In genomic region chr9:128703616-128704355, GRCh38 we compare ENCODE assay signal across 7 cellular contexts. TPM values are rescaled to one million over a fixed set of nuclear protein-coding genes. Genes with fewer than 3 reads are reported as not detected.
DNase-seq lines count a peak whose midpoint lies in the region; ATAC-seq lines count a peak whose summit lies in the region.
"Had no signal": no experiment of that assay in that cellular context is flagged by ENCODE, and none has a peak within 500 bp of the region (broad histone marks: within the 10 kb centered on the region; RNA-seq: fewer than 3 reads in every experiment).

No MANE protein-coding gene starts in this region.

- H3K9me3 Mint-ChIP-seq in stimulated activated naive CD8-positive, alpha-beta T cell treated with anti-CD3 and anti-CD28 coated beads, Interleukin-15, Interleukin-2, amounts not matched to agents 100 ng/mL and 50 ng/mL, for 24 hours, result no peaks in the 10 kb centered on the region

- H3K36me3 ChIP-seq in iPS-20b (ENCODE audit: insufficient read depth, low read depth, low read length) (no peaks in the 10 kb centered on the region; the same call in 1 of the 2 replicates), aorta (ENCODE audit: control insufficient read depth in 1 of 2, insufficient read depth in 2 of 2, low read length in 1 of 2) (no peaks in the 10 kb centered on the region)

- H3K4me3 Mint-ChIP-seq in stimulated activated naive CD8-positive, alpha-beta T cell treated with anti-CD3 and anti-CD28 coated beads, Interleukin-15, Interleukin-2, amounts not matched to agents 100 ng/mL and 50 ng/mL, for 24 hours, result peak overlapping the region; percentile 82

- H3K9ac ChIP-seq in iPS-20b (ENCODE audit: low read depth, low read length), result peak overlapping the region; percentile 68; the same call in 1 of the 2 replicates

- H3K4me1 ChIP-seq in iPS-20b (ENCODE audit: insufficient read depth, low read length) (no peaks in the 10 kb centered on the region), aorta (ENCODE audit: control insufficient read depth in 1 of 2, insufficient read depth in 2 of 2, low read length in 2 of 2) (no peaks in the 10 kb centered on the region)

- 77 to 84% methylated on average over 29 to 31 of the region's 31 CpGs for WGBS in aorta, 2 donors

- peak overlapping the region; percentile 31 for H3K27ac Mint-ChIP-seq in stimulated activated naive CD8-positive, alpha-beta T cell treated with anti-CD3 and anti-CD28 coated beads, Interleukin-15, Interleukin-2, amounts not matched to agents 100 ng/mL and 50 ng/mL, for 24 hours

- no peaks in the 10 kb centered on the region for H3K36me3 Mint-ChIP-seq in stimulated activated naive CD8-positive, alpha-beta T cell treated with anti-CD3 and anti-CD28 coated beads, Interleukin-15, Interleukin-2, amounts not matched to agents 100 ng/mL and 50 ng/mL, for 24 hours (ENCODE audit: low read depth)

- H3K27me3 ChIP-seq in iPS-20b (ENCODE audit: insufficient read depth, low read length) (peaks cover 5% of the 10 kb centered on the region; the same call in 1 of the 2 replicates), aorta (ENCODE audit: control insufficient read depth in 1 of 2, insufficient read depth in 2 of 2, low read length in 1 of 2) (no peaks in the 10 kb centered on the region)

- H3K27ac ChIP-seq in iPS-20b (ENCODE audit: low read length) (no peak overlapping the region), aorta (ENCODE audit: low read depth in 1 of 2, low read length in 2 of 2) (no peak overlapping the region)

- DNase-seq in stimulated activated naive CD8-positive, alpha-beta T cell treated with anti-CD3 and anti-CD28 coated beads, Interleukin-15, Interleukin-2, amounts not matched to agents 100 U/mL and 50 U/mL, for 24 hours, result no peak
- DNase-seq in aorta (peak in 1 of 2 donors; percentile 80), GM03348 (ENCODE audit: low spot score) (no peak)
- DNase-seq: NCI-H510A had no signal

- intact Hi-C loops in aorta (cut with DNase I), result no loop called here

- peaks cover 13% of the 10 kb centered on the region for H3K4me1 Mint-ChIP-seq in stimulated activated naive CD8-positive, alpha-beta T cell treated with anti-CD3 and anti-CD28 coated beads, Interleukin-15, Interleukin-2, amounts not matched to agents 100 ng/mL and 50 ng/mL, for 24 hours (ENCODE audit: low read depth)

- H3K4me3 ChIP-seq in iPS-20b (ENCODE audit: low read length) (peak overlapping the region; percentile 79), aorta (ENCODE audit: low read length in 2 of 2) (no peak overlapping the region)

- H3K27me3 Mint-ChIP-seq in stimulated activated naive CD8-positive, alpha-beta T cell treated with anti-CD3 and anti-CD28 coated beads, Interleukin-15, Interleukin-2, amounts not matched to agents 100 ng/mL and 50 ng/mL, for 24 hours, result no peaks in the 10 kb centered on the region

- no peaks in the 10 kb centered on the region for H3K9me3 ChIP-seq in iPS-20b (ENCODE audit: insufficient read depth, low read depth, low read length)
- H3K9me3 ChIP-seq in aorta (ENCODE audit: control insufficient read depth, low read length), result no peaks in the 10 kb centered on the region

- ATAC-seq in stimulated activated naive CD8-positive, alpha-beta T cell treated with anti-CD3 and anti-CD28 coated beads, Interleukin-15, Interleukin-2, amounts not matched to agents 100 U/mL and 50 U/mL, for 24 hours, result no peak
- peak; percentile 37 for ATAC-seq in aorta (ENCODE audit: low FRiP score)
- ATAC-seq in HG02938 (IDR thresholded peaks at IDR 0.05; ENCODE audit: unreplicated experiment), result no peak

RNA-seq across cellular contexts. Expression of gene PKN3, which starts 1.5 kb away (rescaled TPM):
- 10 to 100 TPM in 1 of 2 donors, 1 to 10 TPM in 1; 7.1 to 11.1 TPM for total RNA-seq in aorta
- 1 to 10 TPM; 1.3 to 2.5 TPM for polyA plus RNA-seq in aorta

RNA-seq across cellular contexts. Expression of gene SET, which starts 14.8 kb away (rescaled TPM):
- 100 to 1,000 TPM; 190 to 195 TPM for total RNA-seq in aorta
- 100 to 1,000 TPM in 1 of 2 donors, 10 to 100 TPM in 1; 98.5 to 167 TPM for polyA plus RNA-seq in aorta

RNA-seq across cellular contexts. Expression of gene ZDHHC12, which starts 20.1 kb away (rescaled TPM):
- 10 to 100 TPM; 11.2 to 13.1 TPM for total RNA-seq in aorta
- 10 to 100 TPM; 21.3 to 30.9 TPM for polyA plus RNA-seq in aorta

RNA-seq across cellular contexts. Expression of gene DYNC2I2, which starts 47.1 kb away (rescaled TPM):
- 10 to 100 TPM in 1 of 2 donors, 1 to 10 TPM in 1; 9.0 to 15.3 TPM for total RNA-seq in aorta
- 10 to 100 TPM; 20.2 to 55.3 TPM for polyA plus RNA-seq in aorta
